17 cellular contexts compared by ENCODE assay signal in the genomic region with DNA sequence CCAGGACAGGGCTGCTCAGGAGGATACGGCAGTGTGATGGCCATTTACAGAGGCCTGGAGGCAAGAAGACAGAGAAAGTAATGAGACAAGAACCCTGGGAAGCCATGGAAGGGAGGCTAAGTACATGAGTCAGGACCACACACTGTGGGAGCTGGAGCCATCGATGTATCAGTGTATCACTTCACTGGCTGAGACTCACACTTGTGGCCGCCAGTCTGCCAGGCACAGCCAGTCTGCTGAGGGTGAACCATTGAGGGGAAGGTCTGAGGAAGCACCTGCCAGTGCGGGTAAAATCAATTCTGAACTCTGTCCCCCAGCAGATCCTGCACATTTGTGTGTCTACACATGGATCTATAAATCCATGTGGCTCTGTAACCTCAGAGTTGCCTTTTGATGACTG.
DNase-seq lines count a peak whose midpoint lies in the region; ATAC-seq, FAIRE-seq and TF ChIP-seq lines count a peak whose summit lies in the region.
"Had no signal": no experiment of that assay in that cellular context is flagged by ENCODE, and none has a peak within 500 bp of the region (broad histone marks: within the 10 kb centered on the region; RNA-seq: fewer than 3 reads in every experiment).

No MANE protein-coding gene starts in this region.

- H3K9me3 Mint-ChIP-seq in activated CD4-positive, alpha-beta T cell treated with anti-CD3 and anti-CD28 coated beads, Interleukin-2, amount 10 ng/mL, durations not matched to agents 24 days and 14 days, result no peaks in the 10 kb centered on the region

- no peak overlapping the region for H2AFZ ChIP-seq in IMR-90 (replicated peaks; ENCODE audit: low read length, poor library complexity)

- no peak overlapping the region for H3K9ac ChIP-seq in IMR-90 (ENCODE audit: low read depth, low read length)
- H3K9ac ChIP-seq: SK-N-SH had no signal

- no peak overlapping the region for H3K4me2 ChIP-seq in IMR-90 (ENCODE audit: low read depth, low read length)
- H3K4me2 ChIP-seq: SK-N-SH had no signal

- intact Hi-C loops in IMR-90 (cut with micrococcal nuclease), result no loop called here
- intact Hi-C loops in activated CD4-positive, alpha-beta T cell treated with anti-CD3 and anti-CD28 coated beads, Interleukin-2, amount 10 ng/mL, durations not matched to agents 24 days and 14 days (cut with micrococcal nuclease), result no loop called here

- in situ Hi-C loops in IMR-90 (cut with MboI; ENCODE audit: low sequenced_read_pairs), result no loop called here
- in situ Hi-C loops in astrocyte of the cerebellum (cut with HindIII; ENCODE audit: low sequenced_read_pairs), result no loop called here

- no peaks in the 10 kb centered on the region for H3K27me3 Mint-ChIP-seq in activated CD4-positive, alpha-beta T cell treated with anti-CD3 and anti-CD28 coated beads, Interleukin-2, amount 10 ng/mL, durations not matched to agents 24 days and 14 days

- H3K79me1 ChIP-seq in IMR-90 (ENCODE audit: low read depth in 1 of 2, low read length in 2 of 2), result no peaks in the 10 kb centered on the region

- no peak overlapping the region for H4K8ac ChIP-seq in IMR-90 (ENCODE audit: low read depth in 2 of 2, low read length in 2 of 2)

- no peak for ATAC-seq in IMR-90 (ENCODE audit: low read depth)
- peak; percentile 30 for ATAC-seq in left lobe of liver
- ATAC-seq: Panc1 had no signal

- H2BK20ac ChIP-seq in IMR-90 (ENCODE audit: low read depth, low read length), result no peak overlapping the region

- POLR2A ChIA-PET in IMR-90 (lab: Charles Lee; ENCODE audit: unreplicated experiment), result no interaction called here

- H4K20me1 ChIP-seq in IMR-90 (ENCODE audit: insufficient read depth, low read length), result no peaks in the 10 kb centered on the region

- H3K27ac Mint-ChIP-seq in activated CD4-positive, alpha-beta T cell treated with anti-CD3 and anti-CD28 coated beads, Interleukin-2, amount 10 ng/mL, durations not matched to agents 24 days and 14 days, result no peak overlapping the region
- H3K27ac Mint-ChIP-seq: CD4-positive, alpha-beta T cell had no signal

- H3K14ac ChIP-seq in IMR-90 (replicated peaks; ENCODE audit: low read depth, low read length), result no peak overlapping the region

- H2AK9ac ChIP-seq in IMR-90 (replicated peaks; ENCODE audit: low read depth, low read length, poor library complexity), result no peak overlapping the region

- H4K5ac ChIP-seq in IMR-90 (ENCODE audit: low read depth, low read length), result no peak overlapping the region

- H3K4ac ChIP-seq in IMR-90 (ENCODE audit: low read depth, low read length), result no peak overlapping the region

- DNase-seq in IMR-90 (peak; percentile 28), astrocyte of the cerebellum (ENCODE audit: low read depth) (peak; percentile 39), left lobe of liver (ENCODE audit: low spot score) (no peak), small intestine (peak; percentile 1), NK-92 (lab: John Stamatoyannopoulos, UW; ENCODE audit: unreplicated experiment) (no peak), dedifferentiated amniotic fluid mesenchymal stem cell (ENCODE audit: extremely low spot score) (no peak)
- no peak for DNase-seq in activated CD4-positive, alpha-beta T cell treated with anti-CD3 and anti-CD28 coated beads, Interleukin-2, amount 10 ng/mL, durations not matched to agents 24 days and 14 days
- DNase-seq: ACHN; CD4-positive, alpha-beta T cell; EL; H7; NCI-H1436; NCI-H2029; NCI-H510A treated with DMSO at 0.1 percent for 48 hours; Right ventricle myocardium superior; SK-N-SH had no signal

- H3K36me3 Mint-ChIP-seq in activated CD4-positive, alpha-beta T cell treated with anti-CD3 and anti-CD28 coated beads, Interleukin-2, amount 10 ng/mL, durations not matched to agents 24 days and 14 days (ENCODE audit: low read depth), result no peaks in the 10 kb centered on the region

- H3K36me3 ChIP-seq in IMR-90 (ENCODE audit: control insufficient read depth, insufficient read depth, low read length) (no peaks in the 10 kb centered on the region), small intestine (ENCODE audit: control insufficient read depth in 2 of 2, insufficient read depth in 2 of 2, low read length in 2 of 2) (no peaks in the 10 kb centered on the region)

- no peak for TF ChIP-seq POLR2A in IMR-90 (IDR thresholded peaks at IDR 0.05; ENCODE audit: low read depth, low read length)

- H2BK120ac ChIP-seq in IMR-90 (ENCODE audit: low read depth, low read length), result no peak overlapping the region

- no peaks in the 10 kb centered on the region for H3K4me1 Mint-ChIP-seq in activated CD4-positive, alpha-beta T cell treated with anti-CD3 and anti-CD28 coated beads, Interleukin-2, amount 10 ng/mL, durations not matched to agents 24 days and 14 days

- no peak for TF ChIP-seq RAD21 in IMR-90 (IDR thresholded peaks at IDR 0.05; ENCODE audit: low read length)

- no peak overlapping the region for H2BK15ac ChIP-seq in IMR-90 (ENCODE audit: low read depth, low read length)

- FAIRE-seq in small intestine (lab: Jason Lieb, UNC), result no peak

- no peak overlapping the region for H3K4me3 ChIP-seq in IMR-90 (ENCODE audit: insufficient read depth, low read depth, low read length)
- H3K4me3 ChIP-seq in astrocyte of the cerebellum (ENCODE audit: low read depth, low read length), result no peak overlapping the region
- no peak overlapping the region for H3K4me3 ChIP-seq in small intestine (ENCODE audit: low read depth in 1 of 2, low read length in 2 of 2)

- H3K23ac ChIP-seq in IMR-90 (ENCODE audit: low read depth, low read length), result no peak overlapping the region

- no TSS peak for BruUV-seq in IMR-90 (replicated peaks; lab: Mats Ljungman, UMichigan)

- no peak overlapping the region for H2BK5ac ChIP-seq in IMR-90 (ENCODE audit: low read depth, low read length, poor library complexity, severe bottlenecking)

- H3K9me3 ChIP-seq in IMR-90 (ENCODE audit: control insufficient read depth, insufficient read depth, low read length) (peaks cover 6% of the 10 kb centered on the region), small intestine (ENCODE audit: control insufficient read depth, low read depth) (no peaks in the 10 kb centered on the region)
- H3K9me3 ChIP-seq: SK-N-SH had no signal

- no peak overlapping the region for H3K18ac ChIP-seq in IMR-90 (ENCODE audit: low read depth, low read length)

- H3K9me1 ChIP-seq in IMR-90 (ENCODE audit: insufficient read depth, low read length), result peaks cover 9% of the 10 kb centered on the region

- dilution Hi-C loops in IMR-90 (cut with HindIII; ENCODE audit: low sequenced_read_pairs, unreplicated experiment), result no loop called here

- H3K27me3 ChIP-seq in IMR-90 (ENCODE audit: control insufficient read depth, insufficient read depth, low read length) (peaks cover 8% of the 10 kb centered on the region), small intestine (ENCODE audit: control insufficient read depth in 2 of 2, insufficient read depth in 2 of 2, low read length in 2 of 2) (peaks cover 0 to 2% of the 10 kb centered on the region in 2 donors)

- H3K4me1 ChIP-seq in IMR-90 (ENCODE audit: control insufficient read depth, insufficient read depth, low read length) (peaks cover 11% of the 10 kb centered on the region; the same call in 1 of the 2 replicates), small intestine (ENCODE audit: control insufficient read depth in 2 of 2, insufficient read depth in 1 of 2, low read depth in 1 of 2, low read length in 1 of 2) (no peaks in the 10 kb centered on the region)

- CTCF ChIA-PET in IMR-90 (lab: Yijun Ruan, JAX), result no interaction called here

- TF ChIP-seq CTCF in IMR-90 (conservative IDR thresholded peaks at IDR 0.05; ENCODE audit: low read depth, low read length) (no peak), astrocyte of the cerebellum (IDR thresholded peaks at IDR 0.05; ENCODE audit: low read depth, low read length, missing control alignments) (no peak)

- no peak overlapping the region for H3K4me3 Mint-ChIP-seq in activated CD4-positive, alpha-beta T cell treated with anti-CD3 and anti-CD28 coated beads, Interleukin-2, amount 10 ng/mL, durations not matched to agents 24 days and 14 days
- H3K4me3 Mint-ChIP-seq: CD4-positive, alpha-beta T cell had no signal

- H2AK5ac ChIP-seq in IMR-90 (ENCODE audit: low read depth, low read length), result no peak overlapping the region

- no peak overlapping the region for H4K91ac ChIP-seq in IMR-90 (ENCODE audit: insufficient read depth, low read depth, low read length)

- H3K56ac ChIP-seq in IMR-90 (ENCODE audit: extremely low read depth, insufficient read depth, low read length), result no peak overlapping the region

- H3K27ac ChIP-seq in IMR-90 (ENCODE audit: insufficient read depth, low read length) (no peak overlapping the region), small intestine (ENCODE audit: low read depth in 1 of 2, low read length in 1 of 2) (no peak overlapping the region)

- 57% methylated on average over 1 of the region's 4 CpGs; no CpG with 5 or more reads in 1 of the 2 experiments for WGBS in IMR-90 (ENCODE audit: extremely low coverage in 2 of 2, insufficient read length in 1 of 2), 2 experiments
- WGBS in small intestine, 3 donors, result 42 to 76% (median 58%) methylated on average over 4 of the region's 4 CpGs

TF ChIP-seq in IMR-90, 13 proteins besides CTCF, POLR2A, EP300 and RAD21 (continues in another document):
- TF ChIP-seq NFE2L2 (IDR thresholded peaks at IDR 0.05; ENCODE audit: low read depth, low read length), result no peak
- no peak for TF ChIP-seq CEBPB (IDR thresholded peaks at IDR 0.05; ENCODE audit: low read depth, low read length)
- TF ChIP-seq RFX5 (IDR thresholded peaks at IDR 0.05; ENCODE audit: low read depth, low read length), result no peak
- no peak for TF ChIP-seq MAFK (IDR thresholded peaks at IDR 0.05; ENCODE audit: low read depth, low read length)
- no peak for TF ChIP-seq SMC3 (IDR thresholded peaks at IDR 0.05; ENCODE audit: low read depth, low read length)
- TF ChIP-seq, protein P1, sequence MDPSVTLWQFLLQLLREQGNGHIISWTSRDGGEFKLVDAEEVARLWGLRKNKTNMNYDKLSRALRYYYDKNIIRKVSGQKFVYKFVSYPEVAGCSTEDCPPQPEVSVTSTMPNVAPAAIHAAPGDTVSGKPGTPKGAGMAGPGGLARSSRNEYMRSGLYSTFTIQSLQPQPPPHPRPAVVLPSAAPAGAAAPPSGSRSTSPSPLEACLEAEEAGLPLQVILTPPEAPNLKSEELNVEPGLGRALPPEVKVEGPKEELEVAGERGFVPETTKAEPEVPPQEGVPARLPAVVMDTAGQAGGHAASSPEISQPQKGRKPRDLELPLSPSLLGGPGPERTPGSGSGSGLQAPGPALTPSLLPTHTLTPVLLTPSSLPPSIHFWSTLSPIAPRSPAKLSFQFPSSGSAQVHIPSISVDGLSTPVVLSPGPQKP (IDR thresholded peaks at IDR 0.05; ENCODE audit: borderline replicate concordance, low read depth, low read length), result no peak
- TF ChIP-seq CHD1 (IDR thresholded peaks at IDR 0.05; ENCODE audit: low read depth, low read length), result no peak
- TF ChIP-seq MAZ (IDR thresholded peaks at IDR 0.05; ENCODE audit: borderline replicate concordance, low read depth, low read length), result no peak
- TF ChIP-seq FOS (IDR thresholded peaks at IDR 0.05; ENCODE audit: low read depth, low read length), result no peak

Comparison
In these comparisons a context has a peak if more than half of its experiments do, and no peak if none do; other contexts are left out.
1. DNase-seq: peak in IMR-90 (single experiment), astrocyte of the cerebellum (single experiment) and small intestine (single experiment); none in left lobe of liver (single experiment), NK-92 (single experiment), activated CD4-positive, alpha-beta T cell treated with anti-CD3 and anti-CD28 coated beads, Interleukin-2, amount 10 ng/mL, durations not matched to agents 24 days and 14 days (single experiment) and dedifferentiated amniotic fluid mesenchymal stem cell (single experiment).